10 cellular contexts compared by ENCODE assay signal in the genomic region with DNA sequence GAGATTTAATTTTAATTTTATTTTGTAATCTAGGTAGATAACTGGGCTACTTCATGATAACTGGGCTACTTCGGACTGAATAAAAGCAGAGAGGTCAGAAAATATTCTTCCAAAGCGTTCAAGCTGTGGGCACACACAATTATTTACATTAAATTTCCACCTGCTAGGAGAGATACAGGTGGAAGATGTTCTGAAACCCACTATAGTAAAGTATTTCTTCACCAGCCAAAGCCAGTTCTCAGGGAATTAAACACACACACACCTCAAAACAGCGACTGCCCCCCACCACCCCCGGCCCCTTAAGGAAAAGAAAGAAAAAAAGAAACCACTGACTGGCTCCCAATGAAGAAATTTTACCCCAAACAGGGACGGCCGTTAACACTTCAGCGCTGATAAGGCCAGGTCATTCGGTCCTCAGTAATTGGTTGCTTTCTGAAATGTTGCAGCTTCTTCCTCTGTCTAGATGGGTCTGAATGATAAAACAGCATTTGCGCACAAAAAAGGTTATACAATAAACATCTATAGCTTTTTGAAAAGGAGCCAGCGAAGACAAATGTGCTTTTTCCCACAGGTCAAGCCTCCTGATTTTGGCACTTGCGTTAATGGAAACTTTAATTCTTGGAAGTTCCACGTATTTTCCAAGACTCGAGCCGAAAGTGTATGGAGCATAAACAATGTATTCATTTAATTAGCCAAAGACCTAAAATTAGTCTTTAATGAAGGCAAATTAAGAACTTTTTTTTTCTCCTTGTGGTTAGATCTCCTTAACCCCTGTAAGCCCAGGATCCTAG. TPM values are rescaled to one million over a fixed set of nuclear protein-coding genes. Genes with fewer than 3 reads are reported as not detected.
DNase-seq lines count a peak whose midpoint lies in the region; ATAC-seq and TF ChIP-seq lines count a peak whose summit lies in the region.
"Had no signal": no experiment of that assay in that cellular context is flagged by ENCODE, and none has a peak within 500 bp of the region (broad histone marks: within the 10 kb centered on the region; RNA-seq: fewer than 3 reads in every experiment).

No MANE protein-coding gene starts in this region.

- H3K27me3 ChIP-seq in adrenal gland: no peaks in the 10 kb centered on the region

- H3K4me3 ChIP-seq in adrenal gland (peak overlapping the region in 2 of 4 donors; percentile 73), iPS-11a (ENCODE audit: low read depth, low read length) (peak overlapping the region; percentile 39), retinal pigment epithelial cell (ENCODE audit: low read length) (peak overlapping the region; percentile 60)
- H3K4me3 ChIP-seq: PC-9 had no signal

- TF ChIP-seq CTCF in adrenal gland (IDR thresholded peaks at IDR 0.05): no peak
- no peak for TF ChIP-seq CTCF in retinal pigment epithelial cell (conservative IDR thresholded peaks at IDR 0.05; ENCODE audit: low read depth, low read length)

- H3K36me3 ChIP-seq in ES-I3 (ENCODE audit: insufficient read depth, low read length): no peaks in the 10 kb centered on the region
- H3K36me3 ChIP-seq in adrenal gland (replicated peaks in 1 of 2): no peaks in the 10 kb centered on the region

- peak overlapping the region; percentile 48; the same call in 1 of the 2 replicates for H3K9ac ChIP-seq in ES-I3 (ENCODE audit: low read depth, low read length)

- 14 to 23% (median 20%) methylated on average over 14 of the region's 14 CpGs for WGBS in adrenal gland, 4 donors

- TF ChIP-seq POLR2A in adrenal gland (IDR thresholded peaks at IDR 0.05): peak in 1 of 2 donors; percentile 39

- H3K4me1 ChIP-seq in ES-I3 (ENCODE audit: insufficient read depth, low read length): no peaks in the 10 kb centered on the region
- H3K4me1 ChIP-seq in adrenal gland (replicated peaks in 1 of 2): peaks cover 3 to 22% of the 10 kb centered on the region in 2 donors

- intact Hi-C loops in adrenal gland (cut with DNase I): no loop called here

- H3K27ac ChIP-seq in adrenal gland: peak overlapping the region; percentile 71 to 96 (median 89)
- H3K27ac ChIP-seq: PC-9 had no signal

- DNase-seq in adrenal gland (peak in 1 of 7 donors; percentile 20), retinal pigment epithelial cell (ENCODE audit: low read depth) (no peak), NCI-H2081 (lab: John Stamatoyannopoulos, UW) (no peak), GM03348 (ENCODE audit: low spot score) (no peak), cerebellum (ENCODE audit: low spot score) (no peak)
- DNase-seq: PC-9 had no signal

- no peaks in the 10 kb centered on the region for H3K9me3 ChIP-seq in ES-I3 (ENCODE audit: control insufficient read depth, insufficient read depth, low read length)
- H3K9me3 ChIP-seq in adrenal gland (replicated peaks in 1 of 3): no peaks in the 10 kb centered on the region

- ATAC-seq in GM18502 (IDR thresholded peaks at IDR 0.05; ENCODE audit: poor library complexity, unreplicated experiment): no peak

RNA-seq across cellular contexts. Expression of gene KCNJ8, which starts 0.8 kb away (rescaled TPM):
- 10 to 100 TPM; 17.4 to 70.5 (median 34.6) TPM for total RNA-seq in adrenal gland
- 10 to 100 TPM in 1 of 3 donors, 1 to 10 TPM in 2; 7.9 to 10.6 (median 9.4) TPM for polyA plus RNA-seq in adrenal gland
- total RNA-seq in cerebellum: 4.1 TPM
- total RNA-seq: PC-9 had no signal
- polyA plus RNA-seq: IgD-negative memory B cell had no signal
